8 cellular contexts compared by ENCODE assay signal in genomic region chr7:873367-874002, GRCh38. TPM values are rescaled to one million over a fixed set of nuclear protein-coding genes. Genes with fewer than 3 reads are reported as not detected.
DNase-seq lines count a peak whose midpoint lies in the region; ATAC-seq, FAIRE-seq and TF ChIP-seq lines count a peak whose summit lies in the region.

No MANE protein-coding gene starts in this region.

- H3K27me3 ChIP-seq in AG04450 (ENCODE audit: control insufficient read depth, insufficient read depth, low read length) (no peaks in the 10 kb centered on the region), bronchial epithelial cell (ENCODE audit: control insufficient read depth, insufficient read depth, low read length) (no peaks in the 10 kb centered on the region)

- H3K4me3 ChIP-seq in AG04450 (ENCODE audit: low read depth, low read length) (no peak overlapping the region), WI38 (ENCODE audit: low read depth, low read length) (no peak overlapping the region), bronchial epithelial cell (ENCODE audit: low read depth, low read length) (no peak overlapping the region)

- POLR2A ChIA-PET in AG04450 (lab: Yijun Ruan, JAX), result interaction anchor here (1.4 kb wide), 1 partner anchor 42 kb away, joined by 3 read pairs; the partner anchor contains the start of gene SUN1

- FAIRE-seq in bronchial epithelial cell (lab: Jason Lieb, UNC), result no peak

- H3K36me3 ChIP-seq in bronchial epithelial cell (ENCODE audit: control insufficient read depth, insufficient read depth, low read length), result peaks cover 17% of the 10 kb centered on the region

- DNase-seq in AG04450 (ENCODE audit: low read depth, low spot score) (peak; percentile 38), NCI-H2196 (lab: John Stamatoyannopoulos, UW; ENCODE audit: unreplicated experiment) (peak; percentile 94), bronchial epithelial cell (ENCODE audit: low read depth) (peak; percentile 76), islet precursor cell (peak; percentile 89)
- DNase-seq in stimulated activated CD4-positive, alpha-beta T cell treated with anti-CD3 and anti-CD28 coated beads, Interleukin-12 subunit alpha, Interleukin-12 subunit beta, amount 100 ng/mL, for 48 hours (ENCODE audit: low read depth in 2 of 3, low spot score in 1 of 3), result peak; percentile 55 to 63 (median 63)

- TF ChIP-seq CTCF in AG04450 (IDR thresholded peaks at IDR 0.05; ENCODE audit: low read depth, low read length), result peak; percentile 92
- peak; percentile 87 for TF ChIP-seq CTCF in WI38 (IDR thresholded peaks at IDR 0.05; ENCODE audit: low read depth, low read length)
- peak; percentile 96 for TF ChIP-seq CTCF in bronchial epithelial cell (IDR thresholded peaks at IDR 0.05; ENCODE audit: insufficient read depth, low read length, severe bottlenecking)

- ATAC-seq in GM21367 (IDR thresholded peaks at IDR 0.05; ENCODE audit: unreplicated experiment) (peak; percentile 28), HG02763 (IDR thresholded peaks at IDR 0.05; ENCODE audit: unreplicated experiment) (no peak)

- no peak overlapping the region for H3K27ac ChIP-seq in AG04450 (ENCODE audit: low read depth, low read length)

- no peaks in the 10 kb centered on the region; the same call in 1 of the 2 replicates for H3K9me3 ChIP-seq in AG04450 (ENCODE audit: control insufficient read depth, insufficient read depth, low read length)

- CTCF ChIA-PET in AG04450 (lab: Charles Lee), result interaction anchor here (0.6 to 2.6 kb wide), 13 partner anchors 10 to 559 kb away, joined by 3 to 51 read pairs (median 6); no protein-coding TSS in a partner anchor

RNA-seq across cellular contexts. Expression of gene GET4, which starts 2.9 kb away (rescaled TPM):
- 13.9 and 18.5 TPM in 2 replicates for polyA plus RNA-seq in AG04450 (2011; rRNA removed)
- 9.6 and 10.2 TPM in 2 replicates for polyA minus RNA-seq in AG04450 (2011; rRNA and poly(A)+ RNA removed)
- 44.5 and 52.1 TPM in 2 replicates for total RNA-seq in bronchial epithelial cell

RNA-seq across cellular contexts. Expression of gene SUN1, which starts 41.2 kb away (rescaled TPM):
- polyA plus RNA-seq in AG04450 (2011; rRNA removed), result 140 and 159 TPM in 2 replicates
- 136 and 191 TPM in 2 replicates for polyA minus RNA-seq in AG04450 (2011; rRNA and poly(A)+ RNA removed)
- 168 and 176 TPM in 2 replicates for total RNA-seq in bronchial epithelial cell

Comparison
In these comparisons a context has a peak if more than half of its experiments do, and no peak if none do; other contexts are left out.
1. DNase-seq: peak in every context shown above with its lines; median percentile 94 in NCI-H2196; 89 in islet precursor cell; 76 in bronchial epithelial cell; 63 in stimulated activated CD4-positive, alpha-beta T cell treated with anti-CD3 and anti-CD28 coated beads, Interleukin-12 subunit alpha, Interleukin-12 subunit beta, amount 100 ng/mL, for 48 hours; 38 in AG04450.